17 cellular contexts compared by ENCODE assay signal in genomic region chr13:49279885-49280284, GRCh38.
DNase-seq lines count a peak whose midpoint lies in the region; ATAC-seq and FAIRE-seq lines count a peak whose summit lies in the region.
"Had no signal": no experiment of that assay in that cellular context is flagged by ENCODE, and none has a peak within 500 bp of the region (broad histone marks: within the 10 kb centered on the region; RNA-seq: fewer than 3 reads in every experiment).

No MANE protein-coding gene starts in this region.

- peak; percentile 18 for FAIRE-seq in colon (lab: Jason Lieb, UNC)
- FAIRE-seq: D721Med, GM12891 had no signal

- H3K4me3 Mint-ChIP-seq in stimulated activated effector memory CD8-positive, alpha-beta T cell treated with anti-CD3 and anti-CD28 coated beads, Interleukin-12 subunit alpha, Interleukin-12 subunit beta, amount 100 ng/mL, for 72 hours = no peak overlapping the region
- H3K4me3 Mint-ChIP-seq: B cell; CD4-positive, alpha-beta T cell; CD8-positive, alpha-beta T cell had no signal

- ATAC-seq in activated CD4-positive, CD25-positive, alpha-beta regulatory T cell treated with anti-CD3 and anti-CD28 coated beads, Interleukin-2, amount 50 U/mL, for 24 hours = peak; percentile 68 to 77
- peak; percentile 57 for ATAC-seq in stimulated activated effector memory CD8-positive, alpha-beta T cell treated with anti-CD3 and anti-CD28 coated beads, Interleukin-12 subunit alpha, Interleukin-12 subunit beta, amount 100 ng/mL, for 72 hours
- ATAC-seq: CD8-positive, alpha-beta T cell had no signal

- H3K27ac Mint-ChIP-seq in stimulated activated effector memory CD8-positive, alpha-beta T cell treated with anti-CD3 and anti-CD28 coated beads, Interleukin-12 subunit alpha, Interleukin-12 subunit beta, amount 100 ng/mL, for 72 hours = no peak overlapping the region
- H3K27ac Mint-ChIP-seq: B cell; CD4-positive, alpha-beta T cell; CD8-positive, alpha-beta T cell had no signal

- no peaks in the 10 kb centered on the region for H3K9me3 Mint-ChIP-seq in stimulated activated effector memory CD8-positive, alpha-beta T cell treated with anti-CD3 and anti-CD28 coated beads, Interleukin-12 subunit alpha, Interleukin-12 subunit beta, amount 100 ng/mL, for 72 hours
- H3K9me3 Mint-ChIP-seq: CD4-positive, alpha-beta T cell; CD8-positive, alpha-beta T cell had no signal

- H3K4me1 Mint-ChIP-seq in stimulated activated effector memory CD8-positive, alpha-beta T cell treated with anti-CD3 and anti-CD28 coated beads, Interleukin-12 subunit alpha, Interleukin-12 subunit beta, amount 100 ng/mL, for 72 hours = no peaks in the 10 kb centered on the region
- H3K4me1 Mint-ChIP-seq: B cell had no signal

- peaks cover 10% of the 10 kb centered on the region for H3K36me3 Mint-ChIP-seq in stimulated activated effector memory CD8-positive, alpha-beta T cell treated with anti-CD3 and anti-CD28 coated beads, Interleukin-12 subunit alpha, Interleukin-12 subunit beta, amount 100 ng/mL, for 72 hours

- DNase-seq in activated CD4-positive, CD25-positive, alpha-beta regulatory T cell treated with anti-CD3 and anti-CD28 coated beads, Interleukin-2, amount 50 U/mL, for 72 hours = no peak
- no peak for DNase-seq in stimulated activated effector memory CD8-positive, alpha-beta T cell treated with anti-CD3 and anti-CD28 coated beads, Interleukin-12 subunit alpha, Interleukin-12 subunit beta, amount 100 ng/mL, for 72 hours (ENCODE audit: low spot score in 2 of 2)
- DNase-seq in activated naive CD4-positive, alpha-beta T cell (lab: John Stamatoyannopoulos, UW) = no peak
- no peak for DNase-seq in AML-193 (lab: John Stamatoyannopoulos, UW)
- DNase-seq: 8988T; ACHN; Caco-2; Calu3; CD4-positive, alpha-beta T cell; CD8-positive, alpha-beta T cell; DMS79 treated with DMSO at 0.1 percent for 48 hours; GF-D8 had no signal
